Comparison of ENCODE assay signal across 16 cellular contexts in the genomic region with DNA sequence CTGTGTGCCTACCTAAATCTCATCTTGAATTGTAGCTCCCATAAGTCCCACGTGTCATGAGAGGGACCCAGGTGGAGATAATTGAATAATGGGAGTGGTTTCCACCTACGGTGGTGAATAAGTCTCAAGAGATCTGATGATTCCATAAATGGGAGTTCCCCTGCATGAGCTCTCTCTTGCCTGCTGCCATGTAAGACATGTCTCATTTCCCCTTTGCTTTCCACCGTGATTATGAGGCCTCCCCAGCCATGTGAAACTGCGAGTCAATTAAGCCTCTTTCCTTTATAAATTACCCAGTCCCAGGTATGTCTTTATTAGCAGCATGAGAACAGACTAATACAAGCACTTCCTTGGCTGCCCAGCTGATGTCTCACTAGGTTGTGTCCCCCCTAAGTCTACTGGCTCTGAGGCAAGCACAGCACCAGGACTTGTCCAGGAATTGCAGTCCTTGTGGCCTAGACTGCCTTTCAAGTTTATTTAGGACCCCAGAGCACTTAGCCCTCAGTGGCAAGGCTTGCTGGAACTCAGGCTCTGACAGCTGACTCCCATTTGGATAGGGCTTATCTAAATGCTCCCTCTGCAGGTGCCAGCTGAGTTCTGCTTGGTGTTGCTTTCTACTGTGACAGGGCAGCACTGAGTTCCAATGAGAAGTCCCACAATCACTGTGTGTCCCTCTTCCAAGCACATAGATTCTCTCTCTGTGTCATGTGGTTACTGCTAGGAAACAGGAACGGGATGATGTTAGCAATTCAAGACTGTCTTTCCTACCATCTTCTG. TPM values are rescaled to one million over a fixed set of nuclear protein-coding genes. Genes with fewer than 3 reads are reported as not detected.
A peak's percentile ranks its signal among the peaks of the same experiment; 100 is the strongest.
DNase-seq lines count a peak whose midpoint lies in the region; ATAC-seq, FAIRE-seq and TF ChIP-seq lines count a peak whose summit lies in the region.
"Had no signal": no experiment of that assay in that cellular context is flagged by ENCODE, and none has a peak within 500 bp of the region (broad histone marks: within the 10 kb centered on the region; RNA-seq: fewer than 3 reads in every experiment).

No MANE protein-coding gene starts in this region.

- H3K27ac ChIP-seq in A673 (ENCODE audit: low read depth, low read length, poor library complexity, severe bottlenecking) = no peak overlapping the region
- no peak overlapping the region for H3K27ac ChIP-seq in WERI-Rb-1
- H3K27ac ChIP-seq in OCI-LY7 (ENCODE audit: low read depth, low read length, poor library complexity, severe bottlenecking) = no peak overlapping the region
- H3K27ac ChIP-seq: RWPE1 had no signal

- DNase-seq in A673 (ENCODE audit: low spot score) (peak; percentile 61), WERI-Rb-1 (peak; percentile 39), left ventricle myocardium superior (peak; percentile 42), hypothalamus (lab: John Stamatoyannopoulos, UW) (no peak), middle frontal gyrus (ENCODE audit: extremely low spot score, low spot score) (no peak), OCI-LY7 (ENCODE audit: low spot score) (no peak), urothelium cell line (ENCODE audit: low spot score) (no peak)
- DNase-seq: activated CD8-positive, alpha-beta memory T cell treated with anti-CD3 and anti-CD28 coated beads, Interleukin-2, amount 50 U/mL, for 48 hours; activated naive CD8-positive, alpha-beta T cell treated with anti-CD3 and anti-CD28 coated beads, Interleukin-2, amount 50 U/mL, for 24 hours; effector CD4-positive, alpha-beta T cell; GDM1; NCI-H2029 treated with DMSO at 0.1 percent for 48 hours; retina had no signal

- no TSS peak for BruUV-seq in A673 (replicated peaks; lab: Mats Ljungman, UMichigan)
- no TSS peak for BruUV-seq in OCI-LY7 (replicated peaks; lab: Mats Ljungman, UMichigan)

- H3K9me2 ChIP-seq in OCI-LY7 (ENCODE audit: insufficient read depth, low read length) = no peaks in the 10 kb centered on the region

- no peaks in the 10 kb centered on the region for H3K27me3 ChIP-seq in A673 (replicated peaks; ENCODE audit: insufficient read depth, low read depth, low read length, poor library complexity)
- no peaks in the 10 kb centered on the region for H3K27me3 ChIP-seq in WERI-Rb-1 (ENCODE audit: insufficient read depth, low read depth, severe bottlenecking)

- no peak overlapping the region for H3K4me2 ChIP-seq in OCI-LY7 (ENCODE audit: low read length)

- H2AFZ ChIP-seq in OCI-LY7 (ENCODE audit: low read length) = no peak overlapping the region

- no peak for FAIRE-seq in urothelium cell line (lab: Jason Lieb, UNC)

- H3K9me3 ChIP-seq in A673 (ENCODE audit: low read depth, low read length, poor library complexity, severe bottlenecking) = peaks cover 7% of the 10 kb centered on the region
- H3K9me3 ChIP-seq in WERI-Rb-1 (ENCODE audit: severe bottlenecking) = no peaks in the 10 kb centered on the region
- H3K9me3 ChIP-seq in OCI-LY7 (ENCODE audit: low read length) = no peaks in the 10 kb centered on the region

- TF ChIP-seq CTCF in A673 (conservative IDR thresholded peaks at IDR 0.05; ENCODE audit: low read depth, low read length) (peak; percentile 51), WERI-Rb-1 (IDR thresholded peaks at IDR 0.05; ENCODE audit: low read depth, low read length) (peak; percentile 52), OCI-LY7 (conservative IDR thresholded peaks at IDR 0.05; ENCODE audit: low read length) (no peak)

- H3K4me3 ChIP-seq in A673 (ENCODE audit: low read depth, low read length, poor library complexity, severe bottlenecking) = no peak overlapping the region
- H3K4me3 ChIP-seq in WERI-Rb-1 (ENCODE audit: low read depth, low read length) = no peak overlapping the region
- H3K4me3 ChIP-seq in OCI-LY7 (ENCODE audit: low read depth, low read length, poor library complexity, severe bottlenecking) = no peak overlapping the region

- no peaks in the 10 kb centered on the region for H4K20me1 ChIP-seq in OCI-LY7 (ENCODE audit: insufficient read depth, low read length)

- intact Hi-C loops in A673 (cut with micrococcal nuclease; ENCODE audit: unreplicated experiment) (no loop called here), left ventricle myocardium superior (cut with micrococcal nuclease) (no loop called here), OCI-LY7 (cut with micrococcal nuclease; ENCODE audit: unreplicated experiment) (no loop called here)

- CTCF ChIA-PET in A673 (lab: Charles Lee) (interaction anchor here (0.7 kb wide), 1 partner anchor 249 kb away, joined by 3 read pairs; no protein-coding TSS in a partner anchor), OCI-LY7 (lab: Charles Lee; ENCODE audit: unreplicated experiment) (no interaction called here)

- H3K36me3 ChIP-seq in A673 (ENCODE audit: insufficient read depth, low read length, poor library complexity, severe bottlenecking) = no peaks in the 10 kb centered on the region
- H3K36me3 ChIP-seq in WERI-Rb-1 = no peaks in the 10 kb centered on the region
- no peaks in the 10 kb centered on the region for H3K36me3 ChIP-seq in OCI-LY7 (ENCODE audit: insufficient read depth, low read length)

- H3K4me1 ChIP-seq in A673 (ENCODE audit: insufficient read depth, low read length, poor library complexity, severe bottlenecking) (peaks cover 6% of the 10 kb centered on the region), OCI-LY7 (ENCODE audit: insufficient read depth, low read length, poor library complexity, severe bottlenecking) (no peaks in the 10 kb centered on the region)

- ATAC-seq in GM21619 (IDR thresholded peaks at IDR 0.05; ENCODE audit: unreplicated experiment) = peak; percentile 52
- ATAC-seq in left ventricle myocardium superior = peak; percentile 100
- ATAC-seq: activated naive CD8-positive, alpha-beta T cell treated with anti-CD3 and anti-CD28 coated beads, Interleukin-2, amount 50 U/mL, for 24 hours had no signal

- no peaks in the 10 kb centered on the region for H3K79me2 ChIP-seq in OCI-LY7 (ENCODE audit: insufficient read depth, low read depth, low read length)

- POLR2A ChIA-PET in A673 (lab: Charles Lee; ENCODE audit: low non-redundant PET) (interaction anchor here (0.5 kb wide), 1 partner anchor 168 kb away, joined by 3 read pairs; a partner anchor contains a TSS), OCI-LY7 (lab: Charles Lee) (interaction anchor here (0.6 kb wide), 1 partner anchor 160 kb away, joined by 5 read pairs; no protein-coding TSS in a partner anchor)

RNA-seq across cellular contexts. Expression of a gene that starts 59.0 kb away (rescaled TPM):
- total RNA-seq in A673 (2021) (not detected in 2 replicates), left ventricle myocardium superior (not detected), OCI-LY7 (2022) (not detected in 2 replicates)
- not detected in 2 replicates for total RNA-seq in OCI-LY7 (2014; rRNA removed; shearing (Covaris generic))
- total RNA-seq: mononuclear cell had no signal

Comparison
In these comparisons a context has a peak if more than half of its experiments do, and no peak if none do; other contexts are left out.
1. DNase-seq: peak in A673 (single experiment), WERI-Rb-1 (single experiment) and left ventricle myocardium superior (single experiment); none in hypothalamus (0 of 51), middle frontal gyrus (single experiment), OCI-LY7 (single experiment) and urothelium cell line (single experiment).